In the genomic region with DNA sequence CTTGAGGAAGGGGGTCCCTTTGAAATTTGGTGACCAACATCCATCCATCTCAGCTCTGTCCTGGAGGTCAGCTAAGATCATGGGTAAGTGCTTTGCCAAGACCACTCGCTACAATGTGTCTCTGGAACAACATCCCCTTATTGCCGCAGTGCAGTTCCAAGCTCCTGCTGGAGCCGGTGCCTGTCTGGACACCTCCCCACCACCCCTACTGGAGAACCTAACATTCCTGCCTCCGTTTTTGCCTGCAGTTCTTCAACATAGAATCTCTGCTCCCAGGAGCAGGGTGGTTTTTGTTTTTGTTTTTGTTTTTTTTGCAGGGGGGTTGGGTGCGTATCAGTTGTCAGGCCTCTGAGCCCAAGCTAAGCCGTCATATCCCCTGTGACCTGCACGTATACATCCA, we compare ENCODE assay signal across 12 cellular contexts. TPM values are rescaled to one million over a fixed set of nuclear protein-coding genes. Genes with fewer than 3 reads are reported as not detected.
"Had no signal": no experiment of that assay in that cellular context is flagged by ENCODE, and none has a peak within 500 bp of the region (broad histone marks: within the 10 kb centered on the region; RNA-seq: fewer than 3 reads in every experiment).

No MANE protein-coding gene starts in this region.

- H3K4me2 ChIP-seq: KMS-11 had no signal

- H3K4me3 Mint-ChIP-seq: HFFc6, IgD-negative memory B cell had no signal

- H3K27ac ChIP-seq: GM23248, HL-60, KMS-11 had no signal

- H3K9me3 Mint-ChIP-seq: HFFc6, IgD-negative memory B cell had no signal

- H3K36me3 ChIP-seq: HAP-1 had no signal

- H2AFZ ChIP-seq: GM23248 had no signal

- H3K27ac Mint-ChIP-seq: HFFc6, IgD-negative memory B cell had no signal

- H3K4me3 ChIP-seq: GM23248, HAP-1 had no signal

- ATAC-seq: HCT116, HepG2 had no signal

- H3K9ac ChIP-seq: GM23248, KMS-11 had no signal

- DNase-seq: GM23248, H7, HFFc6, KBM-7 had no signal

- FAIRE-seq: HepG2 had no signal

- H3K9me3 ChIP-seq: HAP-1 had no signal

RNA-seq across cellular contexts. Expression of a gene that starts 51.2 kb away (rescaled TPM):
- total RNA-seq: GM23248, H4, H7, HepG2, HFFc6, HT1080 had no signal
- polyA plus RNA-seq: GM23248, HepG2, IgD-negative memory B cell had no signal

RNA-seq across cellular contexts. Expression of a gene that starts 53.4 kb away (rescaled TPM):
- total RNA-seq: H4, HFFc6, HT1080 had no signal
- polyA plus RNA-seq: GM23248 had no signal
